31 cellular contexts compared by ENCODE assay signal in the genomic region with DNA sequence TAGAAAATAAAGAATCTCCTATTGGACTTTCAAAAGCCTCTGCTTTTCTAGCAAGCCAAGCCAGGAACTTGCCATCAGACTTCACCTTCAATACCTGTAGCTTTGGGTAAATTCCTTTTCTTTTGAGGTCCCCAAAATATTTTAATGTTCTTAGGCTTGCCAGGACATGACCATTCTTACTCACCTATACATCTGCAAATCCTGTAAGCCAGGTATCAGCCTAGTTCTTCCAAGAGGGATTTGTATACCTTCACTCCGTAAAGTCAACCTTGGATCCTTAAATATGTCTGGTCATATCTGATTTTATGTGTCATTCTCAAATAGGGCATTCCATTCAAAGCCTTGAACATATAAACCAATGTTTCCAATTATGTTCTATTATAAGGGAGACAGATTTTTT.
"Had no signal": no experiment of that assay in that cellular context is flagged by ENCODE, and none has a peak within 500 bp of the region (broad histone marks: within the 10 kb centered on the region; RNA-seq: fewer than 3 reads in every experiment).

No MANE protein-coding gene starts in this region.

- H3K36me3 Mint-ChIP-seq: activated CD4-positive, alpha-beta memory T cell treated with anti-CD3 and anti-CD28 coated beads for 36 hours; activated CD8-positive, alpha-beta memory T cell treated with anti-CD3 and anti-CD28 coated beads, Interleukin-2, amount 10 ng/mL, durations not matched to agents 7 days and 5 days; activated naive CD4-positive, alpha-beta T cell treated with anti-CD3 and anti-CD28 coated beads, Interleukin-2, amount 50 U/mL, for 72 hours; activated naive CD8-positive, alpha-beta T cell treated with anti-CD3 and anti-CD28 coated beads, Interleukin-2, amount 10 ng/mL, durations not matched to agents 7 days and 5 days had no signal

- H3K9me3 Mint-ChIP-seq: activated CD4-positive, alpha-beta memory T cell treated with anti-CD3 and anti-CD28 coated beads for 36 hours; activated CD4-positive, alpha-beta T cell treated with anti-CD3 and anti-CD28 coated beads, Interleukin-2, amount 10 ng/mL, durations not matched to agents 24 days and 14 days; activated T-helper 1 cell treated with anti-CD3 and anti-CD28 coated beads, Interleukin-12 subunit alpha, Interleukin-12 subunit beta, Interleukin-2, Interleukin-4 antibody, amounts not matched to agents 30 ng/mL and 10 ng/mL and 1 ng/mL, durations not matched to agents 14 hours and 24 hours and 36 hours; dendritic cell treated with granulocyte-macrophage colony-stimulating factor and Interleukin-4, amounts not matched to agents 40 ng/mL and 50 ng/mL, for 4 days; T-helper 2 cell treated with Interferon-gamma antibody and Interleukin-4, amounts not matched to agents 5 μg/mL and 100 μg/mL, for 36 hours had no signal

- DNase-seq: activated B cell treated with CpG ODN at 0.5 μM for 24 hours; activated CD4-positive, alpha-beta memory T cell treated with anti-CD3 and anti-CD28 coated beads for 36 hours; activated CD4-positive, alpha-beta T cell treated with anti-CD3 and anti-CD28 coated beads, Interleukin-2, amount 10 ng/mL, durations not matched to agents 24 days and 14 days; activated CD8-positive, alpha-beta memory T cell treated with anti-CD3 and anti-CD28 coated beads, Interleukin-2, amount 10 ng/mL, durations not matched to agents 7 days and 5 days; activated CD8-positive, alpha-beta memory T cell treated with anti-CD3 and anti-CD28 coated beads, Interleukin-2, amount 50 U/mL, for 4 hours; activated CD8-positive, alpha-beta T cell treated with anti-CD3 and anti-CD28 coated beads, Interleukin-2, amount 10 ng/mL, durations not matched to agents 7 days and 5 days; activated effector memory CD4-positive, alpha-beta T cell treated with anti-CD3 and anti-CD28 coated beads, Interleukin-2, amount 50 U/mL, for 16 hours; activated naive CD4-positive, alpha-beta T cell treated with anti-CD3 and anti-CD28 coated beads for 36 hours; activated naive CD8-positive, alpha-beta T cell treated with anti-CD3 and anti-CD28 coated beads, Interleukin-2, amount 10 ng/mL, durations not matched to agents 7 days and 5 days; activated T-cell treated with anti-CD3 and anti-CD28 coated beads, Interleukin-2, amount 50 U/mL, for 1 hour; activated T-cell treated with anti-CD3 and anti-CD28 coated beads, Interleukin-2, amount 50 U/mL, for 48 hours; brain microvascular endothelial cell; central memory CD4-positive, alpha-beta T cell; cerebellar nuclear complex; dorsolateral prefrontal cortex; effector memory CD4-positive, alpha-beta T cell; endodermal cell; esophagus squamous epithelium; T-helper 1 cell; T-helper 17 cell; T1000; WERI-Rb-1 had no signal

- H3K27ac ChIP-seq: brain microvascular endothelial cell, cardiac muscle cell, WERI-Rb-1 had no signal

- H3K27ac Mint-ChIP-seq: activated B cell treated with CpG ODN at 0.5 μM for 24 hours; activated CD4-positive, alpha-beta memory T cell treated with anti-CD3 and anti-CD28 coated beads for 36 hours; activated CD4-positive, alpha-beta T cell treated with anti-CD3 and anti-CD28 coated beads, Interleukin-2, amount 10 ng/mL, durations not matched to agents 24 days and 14 days; activated CD8-positive, alpha-beta memory T cell treated with anti-CD3 and anti-CD28 coated beads, Interleukin-2, amount 10 ng/mL, durations not matched to agents 7 days and 5 days; activated CD8-positive, alpha-beta T cell treated with anti-CD3 and anti-CD28 coated beads, Interleukin-2, amount 10 ng/mL, durations not matched to agents 7 days and 5 days; activated naive CD4-positive, alpha-beta T cell treated with anti-CD3 and anti-CD28 coated beads for 36 hours; activated naive CD4-positive, alpha-beta T cell treated with anti-CD3 and anti-CD28 coated beads, Interleukin-2, amount 50 U/mL, for 72 hours; activated naive CD8-positive, alpha-beta T cell treated with anti-CD3 and anti-CD28 coated beads, Interleukin-2, amount 10 ng/mL, durations not matched to agents 7 days and 5 days; activated T-helper 1 cell treated with anti-CD3 and anti-CD28 coated beads, Interleukin-12 subunit alpha, Interleukin-12 subunit beta, Interleukin-2, Interleukin-4 antibody, amounts not matched to agents 30 ng/mL and 10 ng/mL and 1 ng/mL, durations not matched to agents 14 hours and 24 hours and 36 hours; activated T-helper 2 cell treated with anti-CD3 and anti-CD28 coated beads, Interferon-gamma antibody, Interleukin-2, Interleukin-4, amounts not matched to agents 10 μg/mL and 5 μg/mL and 100 μg/mL, durations not matched to agents 14 hours and 24 hours and 36 hours; dendritic cell treated with granulocyte-macrophage colony-stimulating factor and Interleukin-4, amounts not matched to agents 40 ng/mL and 50 ng/mL, for 4 days; endodermal cell; T-helper 17 cell; T-helper 2 cell treated with Interferon-gamma antibody and Interleukin-4, amounts not matched to agents 5 μg/mL and 100 μg/mL, for 36 hours had no signal

- H3K4me3 Mint-ChIP-seq: activated B cell treated with CpG ODN at 0.5 μM for 24 hours; activated CD4-positive, alpha-beta memory T cell treated with anti-CD3 and anti-CD28 coated beads for 36 hours; activated CD4-positive, alpha-beta T cell treated with anti-CD3 and anti-CD28 coated beads, Interleukin-2, amount 10 ng/mL, durations not matched to agents 24 days and 14 days; activated CD8-positive, alpha-beta memory T cell treated with anti-CD3 and anti-CD28 coated beads, Interleukin-2, amount 10 ng/mL, durations not matched to agents 7 days and 5 days; activated CD8-positive, alpha-beta T cell treated with anti-CD3 and anti-CD28 coated beads, Interleukin-2, amount 10 ng/mL, durations not matched to agents 7 days and 5 days; activated naive CD4-positive, alpha-beta T cell treated with anti-CD3 and anti-CD28 coated beads for 36 hours; activated naive CD8-positive, alpha-beta T cell treated with anti-CD3 and anti-CD28 coated beads, Interleukin-2, amount 10 ng/mL, durations not matched to agents 7 days and 5 days; activated T-helper 1 cell treated with anti-CD3 and anti-CD28 coated beads, Interleukin-12 subunit alpha, Interleukin-12 subunit beta, Interleukin-2, Interleukin-4 antibody, amounts not matched to agents 30 ng/mL and 10 ng/mL and 1 ng/mL, durations not matched to agents 14 hours and 24 hours and 36 hours; dendritic cell treated with granulocyte-macrophage colony-stimulating factor and Interleukin-4, amounts not matched to agents 40 ng/mL and 50 ng/mL, for 4 days; endodermal cell; T-helper 17 cell; T-helper 2 cell treated with Interferon-gamma antibody and Interleukin-4, amounts not matched to agents 5 μg/mL and 100 μg/mL, for 36 hours had no signal

- H3K27me3 Mint-ChIP-seq: activated CD4-positive, alpha-beta T cell treated with anti-CD3 and anti-CD28 coated beads, Interleukin-2, amount 10 ng/mL, durations not matched to agents 24 days and 14 days had no signal

- H3K4me1 Mint-ChIP-seq: activated B cell treated with CpG ODN at 0.5 μM for 24 hours; activated CD4-positive, alpha-beta T cell treated with anti-CD3 and anti-CD28 coated beads, Interleukin-2, amount 10 ng/mL, durations not matched to agents 24 days and 14 days; activated CD8-positive, alpha-beta memory T cell treated with anti-CD3 and anti-CD28 coated beads, Interleukin-2, amount 10 ng/mL, durations not matched to agents 7 days and 5 days; activated naive CD8-positive, alpha-beta T cell treated with anti-CD3 and anti-CD28 coated beads, Interleukin-2, amount 10 ng/mL, durations not matched to agents 7 days and 5 days; T-helper 17 cell had no signal

- H3K4me3 ChIP-seq: cardiac muscle cell, coronary artery, dorsolateral prefrontal cortex, esophagus squamous epithelium had no signal

- ATAC-seq: activated CD4-positive, CD25-positive, alpha-beta regulatory T cell treated with anti-CD3 and anti-CD28 coated beads, Interleukin-2, amount 50 U/mL, for 24 hours; activated CD8-positive, alpha-beta memory T cell treated with anti-CD3 and anti-CD28 coated beads, Interleukin-2, amount 10 ng/mL, durations not matched to agents 7 days and 5 days; activated CD8-positive, alpha-beta T cell treated with anti-CD3 and anti-CD28 coated beads, Interleukin-2, amount 10 ng/mL, durations not matched to agents 7 days and 5 days; activated naive CD4-positive, alpha-beta T cell treated with anti-CD3 and anti-CD28 coated beads, Interleukin-2, amount 50 U/mL, for 72 hours; T-helper 17 cell had no signal

- H3K9me3 ChIP-seq: esophagus squamous epithelium had no signal

- H3K27me3 ChIP-seq: brain microvascular endothelial cell, cardiac muscle cell, dorsolateral prefrontal cortex, esophagus squamous epithelium had no signal

- H3K36me3 ChIP-seq: brain microvascular endothelial cell, cardiac muscle cell, esophagus squamous epithelium, WERI-Rb-1 had no signal

- FAIRE-seq: frontal cortex had no signal
